11 cellular contexts compared by ENCODE assay signal in genomic region chr17:21344801-21345200, GRCh38. TPM values are rescaled to one million over a fixed set of nuclear protein-coding genes. Genes with fewer than 3 reads are reported as not detected.
"Had no signal": no experiment of that assay in that cellular context is flagged by ENCODE, and none has a peak within 500 bp of the region (broad histone marks: within the 10 kb centered on the region; RNA-seq: fewer than 3 reads in every experiment).

No MANE protein-coding gene starts in this region.

RNA-seq across cellular contexts. Expression of gene KCNJ12, which starts 31.4 kb away (rescaled TPM):
- total RNA-seq: activated CD4-positive, alpha-beta memory T cell treated with anti-CD3 and anti-CD28 coated beads for 36 hours; activated CD4-positive, alpha-beta T cell treated with anti-CD3 and anti-CD28 coated beads for 36 hours; activated CD4-positive, alpha-beta T cell treated with anti-CD3 and anti-CD28 coated beads, Interleukin-2, amount 10 ng/mL, durations not matched to agents 24 days and 14 days; activated CD8-positive, alpha-beta memory T cell treated with anti-CD3 and anti-CD28 coated beads for 36 hours; activated CD8-positive, alpha-beta memory T cell treated with anti-CD3 and anti-CD28 coated beads, Interleukin-2, amount 10 ng/mL, durations not matched to agents 7 days and 5 days; activated CD8-positive, alpha-beta T cell treated with anti-CD3 and anti-CD28 coated beads, Interleukin-2, amount 10 ng/mL, durations not matched to agents 7 days and 5 days; activated naive CD4-positive, alpha-beta T cell treated with anti-CD3 and anti-CD28 coated beads, Interleukin-2, amount 50 U/mL, for 72 hours; activated naive CD8-positive, alpha-beta T cell treated with anti-CD3 and anti-CD28 coated beads, Interleukin-2, amount 10 ng/mL, durations not matched to agents 7 days and 5 days; activated T-helper 1 cell treated with anti-CD3 and anti-CD28 coated beads, Interleukin-12 subunit alpha, Interleukin-12 subunit beta, Interleukin-2, Interleukin-4 antibody, amounts not matched to agents 30 ng/mL and 10 ng/mL and 1 ng/mL, durations not matched to agents 14 hours and 24 hours and 36 hours; activated T-helper 2 cell treated with anti-CD3 and anti-CD28 coated beads, Interferon-gamma antibody, Interleukin-2, Interleukin-4, amounts not matched to agents 10 μg/mL and 5 μg/mL and 100 μg/mL, durations not matched to agents 14 hours and 24 hours and 36 hours; T-helper 1 cell treated with Interleukin-12 subunit alpha and Interleukin-12 subunit beta and Interleukin-4 antibody, amounts not matched to agents 30 ng/mL and 1 ng/mL, for 36 hours had no signal
